ENCODE assay signal across 24 cellular contexts in genomic region chr12:1157046-1157445, GRCh38.
"Had no signal": no experiment of that assay in that cellular context is flagged by ENCODE, and none has a peak within 500 bp of the region (broad histone marks: within the 10 kb centered on the region; RNA-seq: fewer than 3 reads in every experiment).

No MANE protein-coding gene starts in this region.

- DNase-seq: colonic mucosa; cortex of kidney; dermis blood vessel endothelial cell; effector CD4-positive, alpha-beta T cell; effector CD8-positive, alpha-beta T cell; effector memory CD4-positive, alpha-beta T cell; effector memory CD8-positive, alpha-beta T cell; endodermal cell; erythroblast; esophagus squamous epithelium; foreskin fibroblast; foreskin keratinocyte; foreskin melanocyte; gastrocnemius medialis; glutamatergic neuron; head of caudate nucleus; heart left ventricle; heart right ventricle had no signal

- H3K27me3 ChIP-seq: colonic mucosa, dorsolateral prefrontal cortex, esophagus muscularis mucosa, esophagus squamous epithelium, foreskin keratinocyte, gastrocnemius medialis, gastroesophageal sphincter, heart left ventricle, heart right ventricle had no signal

- H3K27ac ChIP-seq: colonic mucosa, coronary artery, dorsolateral prefrontal cortex, epithelial cell of prostate, esophagus muscularis mucosa, esophagus squamous epithelium, foreskin keratinocyte, gastrocnemius medialis, gastroesophageal sphincter, heart left ventricle, heart right ventricle had no signal

- H3K27ac Mint-ChIP-seq: effector memory CD8-positive, alpha-beta T cell; endodermal cell had no signal

- H3K27me3 Mint-ChIP-seq: effector memory CD8-positive, alpha-beta T cell had no signal

- H3K4me3 Mint-ChIP-seq: effector memory CD8-positive, alpha-beta T cell; endodermal cell had no signal

- H3K4me3 ChIP-seq: colonic mucosa, coronary artery, dorsolateral prefrontal cortex, esophagus muscularis mucosa, esophagus squamous epithelium, gastrocnemius medialis, gastroesophageal sphincter, heart left ventricle, heart right ventricle had no signal

- H3K36me3 ChIP-seq: colonic mucosa had no signal

- ATAC-seq: effector memory CD8-positive, alpha-beta T cell; esophagus mucosa; foreskin keratinocyte; gastrocnemius medialis; gastroesophageal sphincter; heart left ventricle; heart right ventricle had no signal

- H3K9me3 Mint-ChIP-seq: effector memory CD8-positive, alpha-beta T cell; endodermal cell had no signal

- H3K4me1 Mint-ChIP-seq: endodermal cell had no signal

- H3K9me3 ChIP-seq: colonic mucosa, esophagus muscularis mucosa, esophagus squamous epithelium, gastrocnemius medialis, gastroesophageal sphincter, heart left ventricle, heart right ventricle had no signal

- H3K4me1 ChIP-seq: colonic mucosa, esophagus muscularis mucosa, esophagus squamous epithelium, foreskin keratinocyte, gastrocnemius medialis, gastroesophageal sphincter, heart left ventricle, heart right ventricle had no signal
